ENCODE assay signal across 16 cellular contexts in the genomic region with DNA sequence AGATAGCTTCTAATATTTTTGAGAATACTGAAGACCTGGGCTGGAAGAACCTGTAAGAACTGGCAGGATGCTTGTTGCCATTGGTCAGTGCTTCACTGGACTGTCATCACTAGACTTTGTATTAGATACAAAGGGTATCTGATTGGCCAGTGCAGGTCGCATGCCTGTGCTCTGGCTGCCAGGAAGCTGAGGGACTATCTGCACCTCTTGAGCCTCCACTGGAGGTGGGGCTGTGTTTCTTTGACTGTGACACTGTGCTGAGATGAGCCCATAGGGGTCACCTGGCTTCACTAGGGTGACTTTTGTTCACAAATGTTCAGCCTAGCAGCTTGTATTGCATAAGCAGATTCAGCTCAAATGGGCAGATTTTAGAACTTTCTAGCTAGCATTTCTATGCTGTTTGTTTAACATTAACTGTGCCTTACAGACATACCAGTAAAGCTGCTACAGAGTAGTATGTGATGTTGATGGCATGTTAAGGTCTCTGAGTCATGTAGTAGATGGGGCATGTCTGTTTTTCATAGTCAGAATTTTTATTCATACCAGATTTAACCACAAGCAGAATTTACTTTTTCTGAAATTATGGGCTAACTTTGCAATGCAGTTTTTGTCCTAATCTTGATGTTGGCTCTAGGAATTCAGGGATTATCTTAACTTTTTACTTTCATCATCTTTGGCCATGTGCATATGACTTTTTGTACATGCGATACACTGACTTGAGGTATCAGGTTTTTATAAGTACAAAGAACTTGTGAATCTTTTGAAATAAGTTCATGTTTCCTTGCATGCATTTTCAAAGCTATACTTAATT. TPM values are rescaled to one million over a fixed set of nuclear protein-coding genes. Genes with fewer than 3 reads are reported as not detected.
DNase-seq lines count a peak whose midpoint lies in the region; ATAC-seq and TF ChIP-seq lines count a peak whose summit lies in the region.
"Had no signal": no experiment of that assay in that cellular context is flagged by ENCODE, and none has a peak within 500 bp of the region (broad histone marks: within the 10 kb centered on the region; RNA-seq: fewer than 3 reads in every experiment).

No MANE protein-coding gene starts in this region.

- H3K4me3 ChIP-seq in fibroblast of the aortic adventitia (ENCODE audit: low read depth, low read length), result no peak overlapping the region
- H3K4me3 ChIP-seq in suprapubic skin, result no peak overlapping the region
- H3K4me3 ChIP-seq: testis had no signal

- no peak for TF ChIP-seq EP300 in suprapubic skin (IDR thresholded peaks at IDR 0.05)

- H3K27me3 ChIP-seq in suprapubic skin, result no peaks in the 10 kb centered on the region
- H3K27me3 ChIP-seq: testis had no signal

- DNase-seq in GM04504 (ENCODE audit: low read depth) (peak; percentile 67), WTC11 (ENCODE audit: low spot score) (no peak), fibroblast of the aortic adventitia (ENCODE audit: low read depth) (peak; percentile 92), renal cortical epithelial cell (ENCODE audit: low read depth) (peak; percentile 44), NCI-H1694 (lab: John Stamatoyannopoulos, UW) (no peak), suprapubic skin (ENCODE audit: low spot score in 2 of 2) (no peak)
- no peak for DNase-seq in stimulated activated CD8-positive, alpha-beta memory T cell treated with anti-CD3 and anti-CD28 coated beads, Interleukin-4, amount 100 ng/mL, for 48 hours
- DNase-seq: activated CD8-positive, alpha-beta memory T cell treated with anti-CD3 and anti-CD28 coated beads, Interleukin-2, amount 50 U/mL, for 4 hours; effector CD4-positive, alpha-beta T cell; GOT3; hypothalamus; NCI-H1092; NCI-H524; retina; testis had no signal

- H3K9me3 ChIP-seq in suprapubic skin, result no peaks in the 10 kb centered on the region
- H3K9me3 ChIP-seq: testis had no signal

- 81% methylated on average over 1 of the region's 2 CpGs for WGBS in suprapubic skin

- H3K27ac ChIP-seq in suprapubic skin, result no peak overlapping the region
- H3K27ac ChIP-seq: testis had no signal

- POLR2A ChIA-PET in WTC11 (lab: Charles Lee), result no interaction called here

- no peaks in the 10 kb centered on the region for H3K9me3 Mint-ChIP-seq in WTC11

- no peak for TF ChIP-seq POLR2A in suprapubic skin (IDR thresholded peaks at IDR 0.05)

- H3K4me1 Mint-ChIP-seq in WTC11, result no peaks in the 10 kb centered on the region

- H3K36me3 Mint-ChIP-seq in WTC11, result peaks cover under 1% of the 10 kb centered on the region

- H3K4me3 Mint-ChIP-seq in WTC11, result no peak overlapping the region

- peaks cover 3% of the 10 kb centered on the region for H3K4me1 ChIP-seq in suprapubic skin
- H3K4me1 ChIP-seq: testis had no signal

- no peaks in the 10 kb centered on the region for H3K27me3 Mint-ChIP-seq in WTC11 (ENCODE audit: low read depth)

- CTCF ChIA-PET in WTC11 (lab: Charles Lee), result no interaction called here

- H3K36me3 ChIP-seq in suprapubic skin, result peaks cover 6% of the 10 kb centered on the region

- H3K27ac Mint-ChIP-seq in WTC11, result no peak overlapping the region

- no peak for TF ChIP-seq CTCF in WTC11 (IDR thresholded peaks at IDR 0.05)
- no peak for TF ChIP-seq CTCF in fibroblast of the aortic adventitia (IDR thresholded peaks at IDR 0.05; ENCODE audit: insufficient read depth, low read length)
- TF ChIP-seq CTCF in suprapubic skin (IDR thresholded peaks at IDR 0.05), result no peak

- ATAC-seq in WTC11, result peak; percentile 72
- no peak for ATAC-seq in GM21529 (IDR thresholded peaks at IDR 0.05; ENCODE audit: unreplicated experiment)

TF ChIP-seq in WTC11, 78 proteins besides CTCF, POLR2A, EP300 and RAD21:
- TF ChIP-seq HMGA2 (CRISPR knock-in tag; IDR thresholded peaks at IDR 0.05) (no peak), NR3C1 (CRISPR knock-in tag; conservative IDR thresholded peaks at IDR 0.05; ENCODE audit: low read depth) (no peak), MYBL2 (CRISPR knock-in tag; IDR thresholded peaks at IDR 0.05) (no peak), SOX15 (CRISPR knock-in tag; IDR thresholded peaks at IDR 0.05) (no peak), OVOL2 (CRISPR knock-in tag; IDR thresholded peaks at IDR 0.05; ENCODE audit: borderline replicate concordance) (no peak)
- TF ChIP-seq, protein P1, sequence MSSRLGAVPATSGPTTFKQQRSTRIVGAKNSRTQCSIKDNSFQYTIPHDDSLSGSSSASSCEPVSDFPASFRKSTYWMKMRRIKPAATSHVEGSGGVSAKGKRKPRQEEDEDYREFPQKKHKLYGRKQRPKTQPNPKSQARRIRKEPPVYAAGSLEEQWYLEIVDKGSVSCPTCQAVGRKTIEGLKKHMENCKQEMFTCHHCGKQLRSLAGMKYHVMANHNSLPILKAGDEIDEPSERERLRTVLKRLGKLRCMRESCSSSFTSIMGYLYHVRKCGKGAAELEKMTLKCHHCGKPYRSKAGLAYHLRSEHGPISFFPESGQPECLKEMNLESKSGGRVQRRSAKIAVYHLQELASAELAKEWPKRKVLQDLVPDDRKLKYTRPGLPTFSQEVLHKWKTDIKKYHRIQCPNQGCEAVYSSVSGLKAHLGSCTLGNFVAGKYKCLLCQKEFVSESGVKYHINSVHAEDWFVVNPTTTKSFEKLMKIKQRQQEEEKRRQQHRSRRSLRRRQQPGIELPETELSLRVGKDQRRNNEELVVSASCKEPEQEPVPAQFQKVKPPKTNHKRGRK (CRISPR knock-in tag; IDR thresholded peaks at IDR 0.05; ENCODE audit: borderline replicate concordance), result no peak
- TF ChIP-seq, protein P2, sequence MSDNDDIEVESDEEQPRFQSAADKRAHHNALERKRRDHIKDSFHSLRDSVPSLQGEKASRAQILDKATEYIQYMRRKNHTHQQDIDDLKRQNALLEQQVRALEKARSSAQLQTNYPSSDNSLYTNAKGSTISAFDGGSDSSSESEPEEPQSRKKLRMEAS (CRISPR knock-in tag; IDR thresholded peaks at IDR 0.05), result no peak
TF ChIP-seq in WTC11: peak in this region for 0.

RNA-seq across cellular contexts. Expression of a gene that starts 56.1 kb away (rescaled TPM):
- total RNA-seq in WTC11 (2021), result 20.5 to 26.8 TPM (median 25.7 TPM) in 3 replicates
- total RNA-seq in fibroblast of the aortic adventitia (ENCODE audit: low replicate concordance), result 19.5 and 45.0 TPM in 2 replicates
- total RNA-seq in renal cortical epithelial cell, result 15.3 and 31.3 TPM in 2 replicates
- total RNA-seq in suprapubic skin, result 10 to 100 TPM; 14.0 to 41.8 (median 20.7) TPM

Comparison
In these comparisons a context has a peak if more than half of its experiments do, and no peak if none do; other contexts are left out.
1. DNase-seq: peak in GM04504 (single experiment), fibroblast of the aortic adventitia (single experiment) and renal cortical epithelial cell (single experiment); none in WTC11 (single experiment), stimulated activated CD8-positive, alpha-beta memory T cell treated with anti-CD3 and anti-CD28 coated beads, Interleukin-4, amount 100 ng/mL, for 48 hours (single experiment), NCI-H1694 (single experiment) and suprapubic skin (0 of 2).